Comparison of ENCODE assay signal across 21 cellular contexts in the genomic region with DNA sequence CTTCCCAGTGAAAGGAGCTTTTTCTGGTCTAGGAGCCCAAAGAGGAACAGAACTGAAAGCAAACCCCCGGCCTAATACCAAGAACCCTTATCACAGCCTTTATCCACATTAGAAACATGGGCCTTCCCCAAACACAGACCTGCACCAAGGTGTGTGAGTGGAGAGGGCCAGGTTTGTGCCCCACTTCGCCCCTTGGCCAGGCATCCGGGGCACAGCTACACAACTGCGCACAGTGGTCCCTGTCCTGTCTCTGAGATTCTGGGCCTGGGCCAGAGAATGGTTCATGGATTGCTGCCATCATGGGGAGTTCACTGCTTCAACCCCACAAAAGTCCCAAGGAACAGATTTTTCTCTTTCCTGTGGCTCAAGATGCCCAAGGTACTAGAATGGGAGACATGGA.
"Had no signal": no experiment of that assay in that cellular context is flagged by ENCODE, and none has a peak within 500 bp of the region (broad histone marks: within the 10 kb centered on the region; RNA-seq: fewer than 3 reads in every experiment).

No MANE protein-coding gene starts in this region.

- H3K4me3 ChIP-seq: K562 had no signal

- ATAC-seq: HepG2, K562, Panc1 had no signal

- H3K27ac Mint-ChIP-seq: IgD-negative memory B cell had no signal

- H3K4me2 ChIP-seq: KMS-11, SK-N-SH had no signal

- H3K36me3 Mint-ChIP-seq: IgD-negative memory B cell had no signal

- H3K9me3 ChIP-seq: SK-N-SH had no signal

- DNase-seq: Kasumi-1, MM.1S, NCI-H1092 treated with DMSO at 0.1 percent for 48 hours, NCI-H1436, NCI-H187, NCI-H2029, NCI-H2081 treated with DMSO at 0.1 percent for 48 hours, NCI-H2171, NCI-H226, NCI-H510A, NCI-H524 treated with DMSO at 0.1 percent for 48 hours, NCI-H69, NCI-H774, SHP77, SK-N-SH had no signal

- H3K9ac ChIP-seq: KMS-11, SK-N-SH had no signal

- H3K27ac ChIP-seq: KMS-11, RWPE1 had no signal

- H3K4me3 Mint-ChIP-seq: IgD-negative memory B cell had no signal
